Comparison of ENCODE assay signal across 15 cellular contexts in genomic region chr12:2319136-2319535, GRCh38.
A peak's percentile ranks its signal among the peaks of the same experiment; 100 is the strongest.
DNase-seq lines count a peak whose midpoint lies in the region; ATAC-seq, FAIRE-seq and TF ChIP-seq lines count a peak whose summit lies in the region.
"Had no signal": no experiment of that assay in that cellular context is flagged by ENCODE, and none has a peak within 500 bp of the region (broad histone marks: within the 10 kb centered on the region; RNA-seq: fewer than 3 reads in every experiment).

No MANE protein-coding gene starts in this region.

- H2AFZ ChIP-seq in astrocyte (ENCODE audit: low read depth, low read length), result no peak overlapping the region

- H3K4me3 ChIP-seq in heart left ventricle (no peak overlapping the region), right cardiac atrium (ENCODE audit: low read length) (no peak overlapping the region), astrocyte (ENCODE audit: insufficient read depth, low read depth, low read length) (no peak overlapping the region)
- H3K4me3 ChIP-seq in effector memory CD4-positive, alpha-beta T cell (ENCODE audit: insufficient read depth, low read depth, low read length, poor library complexity, severe bottlenecking), result no peak overlapping the region

- TF ChIP-seq POLR2A in heart left ventricle (IDR thresholded peaks at IDR 0.05), result no peak

- H4K20me1 ChIP-seq in astrocyte (ENCODE audit: insufficient read depth, low read length), result no peaks in the 10 kb centered on the region

- 93 to 97% (median 94%) methylated on average over 7 to 14 of the region's 14 CpGs for WGBS in heart left ventricle, 4 donors
- WGBS in right cardiac atrium, result 95% methylated on average over 14 of the region's 14 CpGs

- FAIRE-seq in astrocyte (lab: Jason Lieb, UNC) (no peak), urothelium cell line (lab: Jason Lieb, UNC) (peak; percentile 94)

- no peak for TF ChIP-seq CTCF in heart left ventricle (IDR thresholded peaks at IDR 0.05)
- no peak for TF ChIP-seq CTCF in astrocyte (IDR thresholded peaks at IDR 0.05; ENCODE audit: insufficient read depth, low read depth, low read length)
- TF ChIP-seq CTCF in osteocyte (IDR thresholded peaks at IDR 0.05), result no peak

- DNase-seq in heart left ventricle (no peak), right cardiac atrium (no peak), astrocyte (ENCODE audit: low read depth) (no peak), osteocyte (ENCODE audit: extremely low spot score, unreplicated experiment) (no peak), urothelium cell line (ENCODE audit: low spot score) (no peak), NCI-H510A treated with DMSO at 0.1 percent for 48 hours (lab: John Stamatoyannopoulos, UW) (no peak), CD1c-positive myeloid dendritic cell (ENCODE audit: extremely low spot score) (no peak)
- DNase-seq in effector memory CD4-positive, alpha-beta T cell, result no peak
- DNase-seq: 8988T; CD4-positive, CD25-positive, alpha-beta regulatory T cell; NCI-H1048; NCI-H1694; NCI-H345; NCI-H748 treated with DMSO at 0.1 percent for 48 hours; SHP77 had no signal

- H3K4me2 ChIP-seq in astrocyte (ENCODE audit: low read length), result peak overlapping the region; percentile 49

- H3K27me3 ChIP-seq in heart left ventricle (no peaks in the 10 kb centered on the region), right cardiac atrium (ENCODE audit: control insufficient read depth, insufficient read depth) (no peaks in the 10 kb centered on the region), astrocyte (ENCODE audit: insufficient read depth, low read length) (peaks cover 2% of the 10 kb centered on the region)
- H3K27me3 ChIP-seq in effector memory CD4-positive, alpha-beta T cell (replicated peaks; ENCODE audit: control insufficient read depth, insufficient read depth, low read length, poor library complexity, severe bottlenecking), result no peaks in the 10 kb centered on the region

- H3K9ac ChIP-seq in astrocyte (ENCODE audit: low read length), result no peak overlapping the region

- H3K9me3 Mint-ChIP-seq in astrocyte (ENCODE audit: unreplicated experiment) (peaks cover 7% of the 10 kb centered on the region), osteocyte (ENCODE audit: unreplicated experiment) (no peaks in the 10 kb centered on the region)

- H3K27ac ChIP-seq in heart left ventricle (peak overlapping the region in 9 of 12 donors; percentile 9 to 72 (median 58)), right cardiac atrium (ENCODE audit: low read length) (no peak overlapping the region), astrocyte (ENCODE audit: low read depth, low read length) (no peak overlapping the region)
- H3K27ac ChIP-seq in effector memory CD4-positive, alpha-beta T cell (ENCODE audit: insufficient read depth, low read length, poor library complexity, severe bottlenecking), result no peak overlapping the region

- ATAC-seq in heart left ventricle, result no peak
- no peak for ATAC-seq in right cardiac atrium

- H3K4me3 Mint-ChIP-seq in astrocyte (ENCODE audit: unreplicated experiment) (no peak overlapping the region), osteocyte (ENCODE audit: unreplicated experiment) (no peak overlapping the region)
- H3K4me3 Mint-ChIP-seq: CD4-positive, CD25-positive, alpha-beta regulatory T cell had no signal

- no peaks in the 10 kb centered on the region for H3K9me3 ChIP-seq in heart left ventricle
- H3K9me3 ChIP-seq in right cardiac atrium (ENCODE audit: control insufficient read depth, low read length), result no peaks in the 10 kb centered on the region
- no peaks in the 10 kb centered on the region for H3K9me3 ChIP-seq in astrocyte (ENCODE audit: insufficient read depth, low read depth, low read length)
- H3K9me3 ChIP-seq in effector memory CD4-positive, alpha-beta T cell (ENCODE audit: control insufficient read depth, low read length), result no peaks in the 10 kb centered on the region

- H3K36me3 ChIP-seq in heart left ventricle (no peaks in the 10 kb centered on the region), astrocyte (ENCODE audit: insufficient read depth, low read length) (no peaks in the 10 kb centered on the region)
- no peaks in the 10 kb centered on the region for H3K36me3 ChIP-seq in effector memory CD4-positive, alpha-beta T cell (ENCODE audit: control insufficient read depth, insufficient read depth, low read length)

- H3K4me1 ChIP-seq in heart left ventricle (peaks cover 5 to 77% (median 51%) of the 10 kb centered on the region in 12 donors), right cardiac atrium (ENCODE audit: control insufficient read depth, insufficient read depth, low read length) (peaks cover 11% of the 10 kb centered on the region), astrocyte (ENCODE audit: insufficient read depth, low read length) (peaks cover 16% of the 10 kb centered on the region)
- no peaks in the 10 kb centered on the region for H3K4me1 ChIP-seq in effector memory CD4-positive, alpha-beta T cell (ENCODE audit: control insufficient read depth, insufficient read depth, low read length, poor library complexity, severe bottlenecking)

- no peak overlapping the region for H3K27ac Mint-ChIP-seq in astrocyte (ENCODE audit: unreplicated experiment)
- peak overlapping the region; percentile 4 for H3K27ac Mint-ChIP-seq in osteocyte (ENCODE audit: unreplicated experiment)

- H3K36me3 Mint-ChIP-seq in astrocyte (ENCODE audit: low read depth, unreplicated experiment) (no peaks in the 10 kb centered on the region), osteocyte (ENCODE audit: unreplicated experiment) (peaks cover 9% of the 10 kb centered on the region)
- H3K36me3 Mint-ChIP-seq: CD4-positive, CD25-positive, alpha-beta regulatory T cell had no signal

- H3K27me3 Mint-ChIP-seq in astrocyte (ENCODE audit: low read depth, unreplicated experiment), result peaks cover 12% of the 10 kb centered on the region
- H3K27me3 Mint-ChIP-seq in osteocyte (ENCODE audit: unreplicated experiment), result no peaks in the 10 kb centered on the region
- H3K27me3 Mint-ChIP-seq: CD4-positive, CD25-positive, alpha-beta regulatory T cell had no signal

- intact Hi-C loops in heart left ventricle (cut with DNase I) (no loop called here), right cardiac atrium (cut with DNase I) (no loop called here)

- H3K4me1 Mint-ChIP-seq in astrocyte (ENCODE audit: low read depth, unreplicated experiment) (peaks cover 19% of the 10 kb centered on the region), osteocyte (ENCODE audit: unreplicated experiment) (peaks cover 43% of the 10 kb centered on the region)
- H3K4me1 Mint-ChIP-seq: CD4-positive, CD25-positive, alpha-beta regulatory T cell had no signal

- no peaks in the 10 kb centered on the region for H3K79me2 ChIP-seq in astrocyte (ENCODE audit: insufficient read depth, low read length)

Comparison
In these comparisons a context has a peak if more than half of its experiments do, and no peak if none do; other contexts are left out.
1. H3K27ac ChIP-seq: peak in heart left ventricle (9 of 12); none in right cardiac atrium (single experiment), astrocyte (single experiment) and effector memory CD4-positive, alpha-beta T cell (single experiment).